10 cellular contexts compared by ENCODE assay signal in the genomic region with DNA sequence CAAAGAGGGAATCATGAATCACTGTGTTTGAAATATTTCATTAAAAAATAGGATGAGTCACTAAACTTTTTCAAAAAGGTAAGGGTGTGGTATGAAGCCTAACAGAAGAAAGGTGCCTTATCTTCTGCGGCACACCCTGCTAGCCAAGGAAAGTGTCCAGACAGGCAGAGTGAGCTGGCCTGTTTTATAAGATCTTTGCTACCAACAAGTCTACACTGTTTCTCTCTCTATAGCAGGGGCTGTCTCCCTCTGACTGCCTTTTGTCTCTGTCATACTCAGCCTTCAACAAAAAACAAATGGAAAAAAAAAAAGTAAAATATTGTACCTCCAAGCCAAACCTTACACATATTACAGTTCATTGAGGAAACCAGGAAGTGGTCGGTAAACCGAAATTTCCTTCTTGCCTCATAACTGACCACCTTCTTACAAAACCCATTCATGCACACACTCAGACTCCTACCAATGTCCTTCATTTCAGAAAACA. TPM values are rescaled to one million over a fixed set of nuclear protein-coding genes. Genes with fewer than 3 reads are reported as not detected.
DNase-seq lines count a peak whose midpoint lies in the region; ATAC-seq and TF ChIP-seq lines count a peak whose summit lies in the region.
"Had no signal": no experiment of that assay in that cellular context is flagged by ENCODE, and none has a peak within 500 bp of the region (broad histone marks: within the 10 kb centered on the region; RNA-seq: fewer than 3 reads in every experiment).

No MANE protein-coding gene starts in this region.

- CTCF ChIA-PET in activated naive CD4-positive, alpha-beta T cell treated with anti-CD3 and anti-CD28 coated beads for 36 hours (lab: Charles Lee), result no interaction called here

- H3K27ac Mint-ChIP-seq in activated naive CD4-positive, alpha-beta T cell treated with anti-CD3 and anti-CD28 coated beads, Interleukin-2, amount 50 U/mL, for 24 hours, result peak overlapping the region; percentile 52
- no peak overlapping the region for H3K27ac Mint-ChIP-seq in activated naive CD4-positive, alpha-beta T cell treated with anti-CD3 and anti-CD28 coated beads for 36 hours
- H3K27ac Mint-ChIP-seq: brain had no signal

- H3K4me3 ChIP-seq in fibroblast of the aortic adventitia (ENCODE audit: low read depth, low read length), result no peak overlapping the region

- TF ChIP-seq CTCF in fibroblast of the aortic adventitia (IDR thresholded peaks at IDR 0.05; ENCODE audit: insufficient read depth, low read length), result no peak

- no peaks in the 10 kb centered on the region for H3K27me3 Mint-ChIP-seq in activated naive CD4-positive, alpha-beta T cell treated with anti-CD3 and anti-CD28 coated beads, Interleukin-2, amount 50 U/mL, for 24 hours
- H3K27me3 Mint-ChIP-seq in activated naive CD4-positive, alpha-beta T cell treated with anti-CD3 and anti-CD28 coated beads for 36 hours (ENCODE audit: low read depth), result no peaks in the 10 kb centered on the region
- H3K27me3 Mint-ChIP-seq: brain had no signal

- no peaks in the 10 kb centered on the region for H3K9me3 Mint-ChIP-seq in activated naive CD4-positive, alpha-beta T cell treated with anti-CD3 and anti-CD28 coated beads, Interleukin-2, amount 50 U/mL, for 24 hours
- no peaks in the 10 kb centered on the region for H3K9me3 Mint-ChIP-seq in activated naive CD4-positive, alpha-beta T cell treated with anti-CD3 and anti-CD28 coated beads for 36 hours
- H3K9me3 Mint-ChIP-seq: brain had no signal

- ATAC-seq in HG02588 (IDR thresholded peaks at IDR 0.05; ENCODE audit: unreplicated experiment), result no peak
- ATAC-seq in HG03108 (IDR thresholded peaks at IDR 0.05; ENCODE audit: unreplicated experiment), result no peak

- H3K4me3 Mint-ChIP-seq in activated naive CD4-positive, alpha-beta T cell treated with anti-CD3 and anti-CD28 coated beads, Interleukin-2, amount 50 U/mL, for 24 hours, result no peak overlapping the region
- no peak overlapping the region for H3K4me3 Mint-ChIP-seq in activated naive CD4-positive, alpha-beta T cell treated with anti-CD3 and anti-CD28 coated beads for 36 hours
- H3K4me3 Mint-ChIP-seq: brain had no signal

- intact Hi-C loops in activated naive CD4-positive, alpha-beta T cell treated with anti-CD3 and anti-CD28 coated beads for 36 hours (cut with micrococcal nuclease), result no loop called here

- peaks cover 5% of the 10 kb centered on the region for H3K36me3 Mint-ChIP-seq in activated naive CD4-positive, alpha-beta T cell treated with anti-CD3 and anti-CD28 coated beads, Interleukin-2, amount 50 U/mL, for 24 hours
- H3K36me3 Mint-ChIP-seq in activated naive CD4-positive, alpha-beta T cell treated with anti-CD3 and anti-CD28 coated beads for 36 hours (ENCODE audit: low read depth), result peaks cover 2% of the 10 kb centered on the region
- H3K36me3 Mint-ChIP-seq: brain had no signal

- H3K4me1 Mint-ChIP-seq in activated naive CD4-positive, alpha-beta T cell treated with anti-CD3 and anti-CD28 coated beads, Interleukin-2, amount 50 U/mL, for 24 hours, result peaks cover 99% of the 10 kb centered on the region
- peaks cover 70% of the 10 kb centered on the region for H3K4me1 Mint-ChIP-seq in activated naive CD4-positive, alpha-beta T cell treated with anti-CD3 and anti-CD28 coated beads for 36 hours (ENCODE audit: low read depth)

- DNase-seq in activated naive CD4-positive, alpha-beta T cell treated with anti-CD3 and anti-CD28 coated beads for 36 hours, result no peak
- peak; percentile 96 for DNase-seq in SIG-M5 treated with dmso at 0.1 percent for 504 hours (lab: John Stamatoyannopoulos, UW; ENCODE audit: unreplicated experiment)
- DNase-seq in fibroblast of the aortic adventitia (ENCODE audit: low read depth), result peak; percentile 7
- peak; percentile 59 for DNase-seq in ureter (ENCODE audit: low spot score)
- DNase-seq in NCI-H128 (lab: John Stamatoyannopoulos, UW; ENCODE audit: unreplicated experiment), result no peak
- DNase-seq: MM.1S had no signal

RNA-seq across cellular contexts. Expression of gene ZDHHC3, which starts 9.1 kb away (rescaled TPM):
- 10 to 100 TPM; 29.5 to 31.0 TPM for total RNA-seq in activated naive CD4-positive, alpha-beta T cell treated with anti-CD3 and anti-CD28 coated beads for 36 hours
- total RNA-seq in fibroblast of the aortic adventitia (ENCODE audit: low replicate concordance) (60.2 and 86.8 TPM in 2 replicates), ureter (151 TPM)

RNA-seq across cellular contexts. Expression of gene EXOSC7, which starts 9.2 kb away (rescaled TPM):
- 10 to 100 TPM; 61.4 to 64.7 TPM for total RNA-seq in activated naive CD4-positive, alpha-beta T cell treated with anti-CD3 and anti-CD28 coated beads for 36 hours
- total RNA-seq in fibroblast of the aortic adventitia (ENCODE audit: low replicate concordance), result 26.8 and 80.2 TPM in 2 replicates
- 62.1 TPM for total RNA-seq in ureter

RNA-seq across cellular contexts. Expression of gene CLEC3B, which starts 59.3 kb away (rescaled TPM):
- total RNA-seq in activated naive CD4-positive, alpha-beta T cell treated with anti-CD3 and anti-CD28 coated beads for 36 hours, result not detected
- total RNA-seq in fibroblast of the aortic adventitia (ENCODE audit: low replicate concordance) (10.5 and 12.4 TPM in 2 replicates), ureter (58.9 TPM)

Comparison
In these comparisons a context has a peak if more than half of its experiments do, and no peak if none do; other contexts are left out.
1. DNase-seq: peak in SIG-M5 treated with dmso at 0.1 percent for 504 hours (single experiment), fibroblast of the aortic adventitia (single experiment) and ureter (single experiment); none in activated naive CD4-positive, alpha-beta T cell treated with anti-CD3 and anti-CD28 coated beads for 36 hours (single experiment) and NCI-H128 (single experiment).
2. RNA of gene CLEC3B, which starts 59.3 kb away (total RNA-seq): 58.9 TPM in ureter (single experiment) and 10.5 to 12.4 TPM in fibroblast of the aortic adventitia; not detected in activated naive CD4-positive, alpha-beta T cell treated with anti-CD3 and anti-CD28 coated beads for 36 hours; every median in the first group is over 10 times any median in the second.